Comparison of ENCODE assay signal across 26 cellular contexts in genomic region chr18:21344860-21345259, GRCh38.
"Had no signal": no experiment of that assay in that cellular context is flagged by ENCODE, and none has a peak within 500 bp of the region (broad histone marks: within the 10 kb centered on the region; RNA-seq: fewer than 3 reads in every experiment).

No MANE protein-coding gene starts in this region.

- H3K9me3 ChIP-seq: esophagus squamous epithelium, gastrocnemius medialis, heart right ventricle, left lung, lower lobe of right lung had no signal

- ATAC-seq: esophagus mucosa; gastrocnemius medialis; heart right ventricle; left cardiac atrium; left lung; left ventricle myocardium superior; lower lobe of right lung; naive thymus-derived CD4-positive, alpha-beta T cell had no signal

- H3K27ac ChIP-seq: coronary artery, dorsolateral prefrontal cortex, epithelial cell of prostate, esophagus squamous epithelium, gastrocnemius medialis, heart right ventricle, left lung, lower lobe of right lung had no signal

- DNase-seq: dermis blood vessel endothelial cell; dorsolateral prefrontal cortex; effector CD4-positive, alpha-beta T cell; effector memory CD4-positive, alpha-beta T cell; erythroblast; esophagus squamous epithelium; foreskin fibroblast; foreskin melanocyte; gastrocnemius medialis; glutamatergic neuron; head of caudate nucleus; heart right ventricle; hippocampal formation; left cardiac atrium; left lung; left ventricle myocardium superior; lower lobe of right lung; mesenchymal stem cell; midbrain; naive thymus-derived CD4-positive, alpha-beta T cell had no signal

- H3K27ac Mint-ChIP-seq: naive thymus-derived CD4-positive, alpha-beta T cell had no signal

- FAIRE-seq: colon, islet of Langerhans, keratinocyte had no signal

- H3K36me3 Mint-ChIP-seq: naive thymus-derived CD4-positive, alpha-beta T cell had no signal

- H3K4me3 Mint-ChIP-seq: naive thymus-derived CD4-positive, alpha-beta T cell had no signal

- H3K27me3 ChIP-seq: esophagus squamous epithelium, gastrocnemius medialis, heart right ventricle, left lung had no signal

- H3K4me1 Mint-ChIP-seq: naive thymus-derived CD4-positive, alpha-beta T cell had no signal
